10 cellular contexts compared by ENCODE assay signal in genomic region chr5:181088289-181088688, GRCh38. TPM values are rescaled to one million over a fixed set of nuclear protein-coding genes. Genes with fewer than 3 reads are reported as not detected.
DNase-seq lines count a peak whose midpoint lies in the region; ATAC-seq, FAIRE-seq and TF ChIP-seq lines count a peak whose summit lies in the region.
"Had no signal": no experiment of that assay in that cellular context is flagged by ENCODE, and none has a peak within 500 bp of the region (broad histone marks: within the 10 kb centered on the region; RNA-seq: fewer than 3 reads in every experiment).

No MANE protein-coding gene starts in this region.

- TF ChIP-seq CTCF in D721Med (IDR thresholded peaks at IDR 0.05; ENCODE audit: insufficient read depth, missing control alignments) (peak; percentile 28), HCT116 (IDR thresholded peaks at IDR 0.05 in 2 of 3, conservative IDR thresholded peaks at IDR 0.05 in 1 of 3; ENCODE audit: borderline replicate concordance in 1 of 3, insufficient read depth in 1 of 3, low read depth in 2 of 3, low read length in 2 of 3) (peak; percentile 53 to 80 (median 71); a peak in 5 of 6 replicates)

- peak; percentile 59 for TF ChIP-seq RAD21 in HCT116 (IDR thresholded peaks at IDR 0.05; ENCODE audit: low read depth)

- DNase-seq in D721Med (ENCODE audit: insufficient read length, low spot score) (no peak), HCT116 (ENCODE audit: low read depth, low spot score) (peak; percentile 42), amniotic epithelial cell (ENCODE audit: low read depth) (peak; percentile 10), lung microvascular endothelial cell (ENCODE audit: low read depth in 2 of 2) (peak; percentile 11 to 13), NCI-H187 (lab: John Stamatoyannopoulos, UW) (no peak)
- DNase-seq: colonic mucosa; NCI-H774; stimulated activated CD4-positive, alpha-beta T cell treated with anti-CD3 and anti-CD28 coated beads, Interleukin-4, amount 100 ng/mL, for 1 hour had no signal

- H3K4me3 ChIP-seq in HCT116 (replicated peaks in 1 of 2; ENCODE audit: low read depth in 1 of 2, low read length in 2 of 2): no peak overlapping the region
- H3K4me3 ChIP-seq: colonic mucosa had no signal

- no peaks in the 10 kb centered on the region; the same call in 1 of the 2 replicates for H3K27me3 ChIP-seq in HCT116 (ENCODE audit: insufficient read depth, low read length)
- H3K27me3 ChIP-seq: colonic mucosa had no signal

- no peaks in the 10 kb centered on the region for H3K9me3 ChIP-seq in HCT116 (ENCODE audit: control insufficient read depth in 1 of 2, insufficient read depth in 1 of 2, low read depth in 1 of 2, low read length in 2 of 2)
- H3K9me3 ChIP-seq: colonic mucosa had no signal

- no peaks in the 10 kb centered on the region for H3K9me2 ChIP-seq in HCT116 (ENCODE audit: insufficient read depth)

- H3K9ac ChIP-seq in HCT116 (ENCODE audit: low read length): no peak overlapping the region

- no peaks in the 10 kb centered on the region for H3K36me3 ChIP-seq in HCT116 (ENCODE audit: control insufficient read depth in 1 of 2, insufficient read depth in 2 of 2, low read length in 2 of 2)
- H3K36me3 ChIP-seq: colonic mucosa had no signal

- H3K79me2 ChIP-seq in HCT116 (ENCODE audit: insufficient read depth, low read length): no peaks in the 10 kb centered on the region

- CTCF ChIA-PET in HCT116 (lab: Charles Lee): interaction anchor here (0.5 to 1.7 kb wide), 5 partner anchors 35 to 228 kb away, joined by 3 to 8 read pairs (median 3); no protein-coding TSS in a partner anchor

- no peak overlapping the region for H3K4me2 ChIP-seq in HCT116 (ENCODE audit: low read length)

- no peak for TF ChIP-seq POLR2A in HCT116 (IDR thresholded peaks at IDR 0.05; ENCODE audit: borderline replicate concordance, extremely low read depth, insufficient read depth, insufficient read length)

- POLR2A ChIA-PET in HCT116 (lab: Charles Lee): no interaction called here

- no peak overlapping the region for H2AFZ ChIP-seq in HCT116 (ENCODE audit: low read depth, low read length, poor library complexity, severe bottlenecking)

- H4K20me1 ChIP-seq in HCT116 (ENCODE audit: insufficient read depth): no peaks in the 10 kb centered on the region

- RAD21 ChIA-PET in HCT116 (lab: Charles Lee; ENCODE audit: low non-redundant PET in 1 of 2, low total read pairs in 2 of 2, uncharacterized antibody in 2 of 2, unreplicated experiment in 2 of 2): interaction anchor here in 1 of 2 experiments (0.9 kb wide), 1 partner anchor 220 kb away, joined by 4 read pairs; no protein-coding TSS in a partner anchor

- no peak for FAIRE-seq in D721Med (lab: Jason Lieb, UNC)

- BruUV-seq in HCT116 (replicated peaks; lab: Mats Ljungman, UMichigan): no TSS peak

- no peaks in the 10 kb centered on the region for H3K4me1 ChIP-seq in HCT116 (ENCODE audit: control insufficient read depth in 1 of 2, insufficient read depth in 2 of 2, low read length in 2 of 2)
- H3K4me1 ChIP-seq: colonic mucosa had no signal

- intact Hi-C loops in HCT116 (cut with micrococcal nuclease): loop anchor here (2.0 kb wide), 1 partner anchor 219 kb away; no protein-coding TSS in a partner anchor

- ATAC-seq in HCT116: peak; percentile 99
- no peak for ATAC-seq in GM18873 (IDR thresholded peaks at IDR 0.05; ENCODE audit: low FRiP score, unreplicated experiment)
- no peak for ATAC-seq in HG03469 (IDR thresholded peaks at IDR 0.05; ENCODE audit: unreplicated experiment)

- no peak overlapping the region for H3K27ac ChIP-seq in HCT116 (ENCODE audit: low read depth, low read length)
- H3K27ac ChIP-seq: colonic mucosa had no signal

TF ChIP-seq in HCT116, 20 proteins besides CTCF, POLR2A, EP300 and RAD21:
- no peak for TF ChIP-seq EZH2phosphoT487 (IDR thresholded peaks at IDR 0.05; ENCODE audit: borderline replicate concordance)
- TF ChIP-seq EZH2 (IDR thresholded peaks at IDR 0.05): no peak
- TF ChIP-seq SRF (IDR thresholded peaks at IDR 0.05; ENCODE audit: low read depth): no peak
- no peak for TF ChIP-seq SIN3A (IDR thresholded peaks at IDR 0.05; ENCODE audit: low read depth)
- TF ChIP-seq, protein P1, sequence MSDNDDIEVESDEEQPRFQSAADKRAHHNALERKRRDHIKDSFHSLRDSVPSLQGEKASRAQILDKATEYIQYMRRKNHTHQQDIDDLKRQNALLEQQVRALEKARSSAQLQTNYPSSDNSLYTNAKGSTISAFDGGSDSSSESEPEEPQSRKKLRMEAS (IDR thresholded peaks at IDR 0.05): no peak
- TF ChIP-seq CBX3 (IDR thresholded peaks at IDR 0.05; ENCODE audit: low read depth): peak; percentile 44; the same call in 1 of the 2 replicates
- TF ChIP-seq YY1 (IDR thresholded peaks at IDR 0.05; ENCODE audit: extremely low read depth, insufficient replicate concordance, low read depth, low read length): no peak
- no peak for TF ChIP-seq FOSL1 (IDR thresholded peaks at IDR 0.05; ENCODE audit: low read depth)

RNA-seq across cellular contexts. Expression of gene OR2V1, which starts 42.7 kb away (rescaled TPM):
- total RNA-seq in HCT116 (2021; ENCODE audit: unreplicated experiment): not detected
- 0.10 TPM in 1 of 2 replicates, not detected in the other for polyA plus RNA-seq in HCT116 (2012)
- total RNA-seq in lung microvascular endothelial cell: not detected in 2 replicates
- total RNA-seq: colonic mucosa had no signal

RNA-seq across cellular contexts. Expression of gene BTNL9, which starts 48.2 kb away (rescaled TPM):
- 11.7 TPM for total RNA-seq in HCT116 (2021; ENCODE audit: unreplicated experiment)
- 6.9 and 7.3 TPM in 2 replicates for polyA plus RNA-seq in HCT116 (2012)
- total RNA-seq in lung microvascular endothelial cell: under 0.01 TPM in 2 replicates

RNA-seq across cellular contexts. Expression of gene OR2V2, which starts 59.1 kb away (rescaled TPM):
- total RNA-seq in HCT116 (2021; ENCODE audit: unreplicated experiment): not detected
- polyA plus RNA-seq in HCT116 (2012): 0.02 TPM in 1 of 2 replicates, not detected in the other
- total RNA-seq in lung microvascular endothelial cell: not detected in 2 replicates
- total RNA-seq: colonic mucosa had no signal

Comparison
In these comparisons a context has a peak if more than half of its experiments do, and no peak if none do; other contexts are left out.
1. DNase-seq: peak in HCT116 (single experiment), amniotic epithelial cell (single experiment) and lung microvascular endothelial cell (2 of 2); none in D721Med (single experiment) and NCI-H187 (0 of 2).
2. RNA of gene BTNL9, which starts 48.2 kb away (total RNA-seq): 11.7 TPM in HCT116 (single experiment); under 0.01 TPM in lung microvascular endothelial cell; every median in the first group is over 10 times any median in the second.